ENCODE assay signal across 8 cellular contexts in genomic region chr4:78864405-78865024, GRCh38.
A peak's percentile ranks its signal among the peaks of the same experiment; 100 is the strongest.
DNase-seq lines count a peak whose midpoint lies in the region; ATAC-seq and TF ChIP-seq lines count a peak whose summit lies in the region.

No MANE protein-coding gene starts in this region.

- intact Hi-C loops in activated CD8-positive, alpha-beta T cell treated with anti-CD3 and anti-CD28 coated beads for 36 hours (cut with micrococcal nuclease): loop anchor here (1.0 to 10.0 kb wide), 2 partner anchors 90 to 252 kb away; partner anchors contain the start of gene BMP2K

- peak; percentile 54 for ATAC-seq in activated naive CD8-positive, alpha-beta T cell treated with anti-CD3 and anti-CD28 coated beads, Interleukin-2, amount 10 ng/mL, durations not matched to agents 7 days and 5 days (ENCODE audit: low read depth)
- ATAC-seq in HG03159 (IDR thresholded peaks at IDR 0.05; ENCODE audit: unreplicated experiment) (peak; percentile 71), GM21786 (IDR thresholded peaks at IDR 0.05; ENCODE audit: unreplicated experiment) (no peak)
- ATAC-seq in activated CD8-positive, alpha-beta T cell treated with anti-CD3 and anti-CD28 coated beads for 36 hours: no peak

- no peak overlapping the region for H3K27ac Mint-ChIP-seq in activated naive CD8-positive, alpha-beta T cell treated with anti-CD3 and anti-CD28 coated beads, Interleukin-2, amount 10 ng/mL, durations not matched to agents 7 days and 5 days
- H3K27ac Mint-ChIP-seq in activated naive CD8-positive, alpha-beta T cell treated with anti-CD3 and anti-CD28 coated beads for 36 hours: no peak overlapping the region
- no peak overlapping the region for H3K27ac Mint-ChIP-seq in activated CD8-positive, alpha-beta T cell treated with anti-CD3 and anti-CD28 coated beads for 36 hours
- no peak overlapping the region for H3K27ac Mint-ChIP-seq in glutamatergic neuron (ENCODE audit: unreplicated experiment)

- peaks cover 4% of the 10 kb centered on the region for H3K4me1 Mint-ChIP-seq in activated naive CD8-positive, alpha-beta T cell treated with anti-CD3 and anti-CD28 coated beads, Interleukin-2, amount 10 ng/mL, durations not matched to agents 7 days and 5 days
- H3K4me1 Mint-ChIP-seq in activated naive CD8-positive, alpha-beta T cell treated with anti-CD3 and anti-CD28 coated beads for 36 hours: peaks cover 9% of the 10 kb centered on the region
- peaks cover 8% of the 10 kb centered on the region for H3K4me1 Mint-ChIP-seq in activated CD8-positive, alpha-beta T cell treated with anti-CD3 and anti-CD28 coated beads for 36 hours (ENCODE audit: low read depth)
- H3K4me1 Mint-ChIP-seq in glutamatergic neuron (ENCODE audit: low read depth, unreplicated experiment): no peaks in the 10 kb centered on the region

- CTCF ChIA-PET in activated CD8-positive, alpha-beta T cell treated with anti-CD3 and anti-CD28 coated beads for 36 hours (lab: Charles Lee): interaction anchor here (0.7 to 2.9 kb wide), 14 partner anchors 9 to 272 kb away, joined by 3 to 18 read pairs (median 4); no protein-coding TSS in a partner anchor

- peak; percentile 76 for TF ChIP-seq CTCF in activated CD8-positive, alpha-beta T cell treated with anti-CD3 and anti-CD28 coated beads for 36 hours (IDR thresholded peaks at IDR 0.05)
- peak; percentile 87 for TF ChIP-seq CTCF in glutamatergic neuron (IDR thresholded peaks at IDR 0.05; ENCODE audit: partially characterized antibody, unreplicated experiment)

- no peaks in the 10 kb centered on the region for H3K27me3 Mint-ChIP-seq in activated naive CD8-positive, alpha-beta T cell treated with anti-CD3 and anti-CD28 coated beads, Interleukin-2, amount 10 ng/mL, durations not matched to agents 7 days and 5 days
- H3K27me3 Mint-ChIP-seq in activated naive CD8-positive, alpha-beta T cell treated with anti-CD3 and anti-CD28 coated beads for 36 hours: no peaks in the 10 kb centered on the region
- no peaks in the 10 kb centered on the region for H3K27me3 Mint-ChIP-seq in activated CD8-positive, alpha-beta T cell treated with anti-CD3 and anti-CD28 coated beads for 36 hours
- H3K27me3 Mint-ChIP-seq in glutamatergic neuron (ENCODE audit: unreplicated experiment): no peaks in the 10 kb centered on the region

- peaks cover 5% of the 10 kb centered on the region for H3K36me3 Mint-ChIP-seq in activated naive CD8-positive, alpha-beta T cell treated with anti-CD3 and anti-CD28 coated beads, Interleukin-2, amount 10 ng/mL, durations not matched to agents 7 days and 5 days
- peaks cover 2% of the 10 kb centered on the region for H3K36me3 Mint-ChIP-seq in activated naive CD8-positive, alpha-beta T cell treated with anti-CD3 and anti-CD28 coated beads for 36 hours
- H3K36me3 Mint-ChIP-seq in activated CD8-positive, alpha-beta T cell treated with anti-CD3 and anti-CD28 coated beads for 36 hours (ENCODE audit: low read depth): peaks cover 5% of the 10 kb centered on the region
- no peaks in the 10 kb centered on the region for H3K36me3 Mint-ChIP-seq in glutamatergic neuron (ENCODE audit: unreplicated experiment)

- no peaks in the 10 kb centered on the region for H3K9me3 Mint-ChIP-seq in activated naive CD8-positive, alpha-beta T cell treated with anti-CD3 and anti-CD28 coated beads, Interleukin-2, amount 10 ng/mL, durations not matched to agents 7 days and 5 days
- H3K9me3 Mint-ChIP-seq in activated naive CD8-positive, alpha-beta T cell treated with anti-CD3 and anti-CD28 coated beads for 36 hours: no peaks in the 10 kb centered on the region
- no peaks in the 10 kb centered on the region for H3K9me3 Mint-ChIP-seq in activated CD8-positive, alpha-beta T cell treated with anti-CD3 and anti-CD28 coated beads for 36 hours
- no peaks in the 10 kb centered on the region for H3K9me3 Mint-ChIP-seq in glutamatergic neuron (ENCODE audit: unreplicated experiment)

- DNase-seq in activated naive CD8-positive, alpha-beta T cell treated with anti-CD3 and anti-CD28 coated beads, Interleukin-2, amount 10 ng/mL, durations not matched to agents 7 days and 5 days: no peak
- no peak for DNase-seq in activated naive CD8-positive, alpha-beta T cell treated with anti-CD3 and anti-CD28 coated beads for 36 hours
- DNase-seq in NCI-H2196 treated with DMSO at 0.1 percent for 48 hours (lab: John Stamatoyannopoulos, UW; ENCODE audit: unreplicated experiment): peak; percentile 9
- peak; percentile 29 for DNase-seq in activated CD8-positive, alpha-beta T cell treated with anti-CD3 and anti-CD28 coated beads for 36 hours
- no peak for DNase-seq in glutamatergic neuron
- peak; percentile 50 for DNase-seq in pulmonary artery endothelial cell (ENCODE audit: low read depth, low spot score)

- POLR2A ChIA-PET in activated naive CD8-positive, alpha-beta T cell treated with anti-CD3 and anti-CD28 coated beads, Interleukin-2, amount 10 ng/mL, durations not matched to agents 7 days and 5 days (lab: Charles Lee): no interaction called here
- POLR2A ChIA-PET in activated CD8-positive, alpha-beta T cell treated with anti-CD3 and anti-CD28 coated beads for 36 hours (lab: Charles Lee): no interaction called here

- no peak overlapping the region for H3K4me3 Mint-ChIP-seq in activated naive CD8-positive, alpha-beta T cell treated with anti-CD3 and anti-CD28 coated beads, Interleukin-2, amount 10 ng/mL, durations not matched to agents 7 days and 5 days
- H3K4me3 Mint-ChIP-seq in activated naive CD8-positive, alpha-beta T cell treated with anti-CD3 and anti-CD28 coated beads for 36 hours: no peak overlapping the region
- no peak overlapping the region for H3K4me3 Mint-ChIP-seq in activated CD8-positive, alpha-beta T cell treated with anti-CD3 and anti-CD28 coated beads for 36 hours
- H3K4me3 Mint-ChIP-seq in glutamatergic neuron (ENCODE audit: unreplicated experiment): no peak overlapping the region

Comparison
In these comparisons a context has a peak if more than half of its experiments do, and no peak if none do; other contexts are left out.
1. ATAC-seq: peak in activated naive CD8-positive, alpha-beta T cell treated with anti-CD3 and anti-CD28 coated beads, Interleukin-2, amount 10 ng/mL, durations not matched to agents 7 days and 5 days (single experiment) and HG03159 (single experiment); none in activated CD8-positive, alpha-beta T cell treated with anti-CD3 and anti-CD28 coated beads for 36 hours (single experiment) and GM21786 (single experiment).
2. DNase-seq: peak in NCI-H2196 treated with DMSO at 0.1 percent for 48 hours (single experiment), activated CD8-positive, alpha-beta T cell treated with anti-CD3 and anti-CD28 coated beads for 36 hours (single experiment) and pulmonary artery endothelial cell (single experiment); none in activated naive CD8-positive, alpha-beta T cell treated with anti-CD3 and anti-CD28 coated beads, Interleukin-2, amount 10 ng/mL, durations not matched to agents 7 days and 5 days (single experiment), activated naive CD8-positive, alpha-beta T cell treated with anti-CD3 and anti-CD28 coated beads for 36 hours (single experiment) and glutamatergic neuron (single experiment).